In the genomic region with DNA sequence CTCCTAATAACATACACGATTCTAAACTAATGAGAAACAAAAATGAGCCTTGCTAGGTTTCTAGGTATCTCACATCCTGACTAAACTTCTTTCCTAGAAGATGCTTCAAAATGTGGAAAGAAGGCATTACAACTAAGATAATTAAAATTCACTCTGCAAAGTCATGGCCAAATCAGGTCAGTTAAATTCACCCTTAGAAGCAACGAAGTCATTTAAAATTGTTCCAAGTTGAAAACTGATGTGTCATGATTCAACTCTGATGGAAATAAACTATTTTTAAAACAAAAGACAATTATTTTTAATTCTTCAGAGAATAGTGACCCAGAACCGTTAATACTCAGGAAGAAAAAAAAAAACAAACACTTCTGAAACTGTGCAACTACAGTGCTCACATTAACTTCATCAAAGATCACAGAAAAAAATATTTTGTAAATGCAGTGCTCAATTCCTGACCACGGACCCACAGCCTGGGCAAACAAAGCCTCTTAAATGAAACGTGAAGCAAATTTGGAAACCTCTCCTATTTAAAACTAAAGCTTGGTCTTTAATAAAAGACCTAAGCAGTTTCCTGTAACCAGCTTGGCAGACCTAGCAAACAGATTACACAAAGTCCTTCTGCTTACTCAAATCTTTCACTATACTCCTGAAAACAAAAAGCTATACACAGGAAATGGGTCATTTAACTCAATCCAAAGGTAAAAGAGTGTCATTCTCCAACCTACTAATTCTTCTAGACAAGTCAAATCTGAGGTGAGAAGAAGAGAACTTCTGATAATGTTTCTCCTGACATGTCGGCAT, we compare ENCODE assay signal across 10 cellular contexts. TPM values are rescaled to one million over a fixed set of nuclear protein-coding genes. Genes with fewer than 3 reads are reported as not detected.
DNase-seq lines count a peak whose midpoint lies in the region; ATAC-seq and TF ChIP-seq lines count a peak whose summit lies in the region.
"Had no signal": no experiment of that assay in that cellular context is flagged by ENCODE, and none has a peak within 500 bp of the region (broad histone marks: within the 10 kb centered on the region; RNA-seq: fewer than 3 reads in every experiment).

No MANE protein-coding gene starts in this region.

- peaks cover 0 to 10% (median 7%) of the 10 kb centered on the region in 5 donors for H3K27me3 Mint-ChIP-seq in naive thymus-derived CD4-positive, alpha-beta T cell

- H3K9me3 Mint-ChIP-seq in naive thymus-derived CD4-positive, alpha-beta T cell, result no peaks in the 10 kb centered on the region
- H3K9me3 Mint-ChIP-seq: CD14-positive monocyte had no signal

- TF ChIP-seq POLR2A in heart left ventricle (IDR thresholded peaks at IDR 0.05) (no peak), testis (IDR thresholded peaks at IDR 0.05) (no peak)

- H3K4me1 Mint-ChIP-seq in naive thymus-derived CD4-positive, alpha-beta T cell, result peaks cover 6 to 23% (median 13%) of the 10 kb centered on the region in 7 donors
- H3K4me1 Mint-ChIP-seq: CD14-positive monocyte had no signal

- intact Hi-C loops in heart left ventricle (cut with DNase I) (no loop called here), left ventricle myocardium superior (cut with micrococcal nuclease) (no loop called here), testis (cut with DNase I; ENCODE audit: low total_unique reads) (no loop called here)
- intact Hi-C loops in naive thymus-derived CD4-positive, alpha-beta T cell (cut with micrococcal nuclease), result no loop called here

- H3K27me3 ChIP-seq in heart left ventricle (no peaks in the 10 kb centered on the region), testis (no peaks in the 10 kb centered on the region)
- H3K27me3 ChIP-seq in naive thymus-derived CD4-positive, alpha-beta T cell (ENCODE audit: control insufficient read depth in 2 of 2, insufficient read depth in 2 of 2, low read length in 2 of 2), result no peaks in the 10 kb centered on the region
- H3K27me3 ChIP-seq: MG63 had no signal

- 33 to 45% (median 40%) methylated on average over 6 of the region's 6 CpGs for WGBS in heart left ventricle, 4 donors
- 41 to 50% methylated on average over 6 of the region's 6 CpGs for WGBS in testis, 2 donors

- DNase-seq in heart left ventricle, result no peak
- DNase-seq in left ventricle myocardium superior, result no peak
- DNase-seq in amniotic epithelial cell (ENCODE audit: low read depth), result peak; percentile 43
- peak; percentile 59 for DNase-seq in iris pigment epithelial cell (ENCODE audit: low read depth)
- DNase-seq in testis, result no peak
- no peak for DNase-seq in naive thymus-derived CD4-positive, alpha-beta T cell
- DNase-seq: MG63 had no signal

- H3K4me3 ChIP-seq in heart left ventricle (no peak overlapping the region), testis (no peak overlapping the region)
- H3K4me3 ChIP-seq in naive thymus-derived CD4-positive, alpha-beta T cell (ENCODE audit: low read length), result no peak overlapping the region
- H3K4me3 ChIP-seq: MG63 had no signal

- H3K36me3 ChIP-seq in heart left ventricle (no peaks in the 10 kb centered on the region), testis (ENCODE audit: low read depth, missing control alignments) (no peaks in the 10 kb centered on the region)
- H3K36me3 ChIP-seq in naive thymus-derived CD4-positive, alpha-beta T cell (ENCODE audit: control insufficient read depth in 2 of 3, insufficient read depth in 3 of 3, low read length in 3 of 3), result no peaks in the 10 kb centered on the region
- H3K36me3 ChIP-seq: MG63 had no signal

- TF ChIP-seq CTCF in heart left ventricle (IDR thresholded peaks at IDR 0.05) (no peak), testis (IDR thresholded peaks at IDR 0.05) (no peak)

- H3K36me3 Mint-ChIP-seq in naive thymus-derived CD4-positive, alpha-beta T cell, result no peaks in the 10 kb centered on the region
- H3K36me3 Mint-ChIP-seq: CD14-positive monocyte had no signal

- H3K4me1 ChIP-seq in heart left ventricle (peaks cover 0 to 40% (median 22%) of the 10 kb centered on the region in 12 donors), testis (peaks cover 3% of the 10 kb centered on the region)
- peaks cover 0 to 5% of the 10 kb centered on the region in 2 donors for H3K4me1 ChIP-seq in naive thymus-derived CD4-positive, alpha-beta T cell (ENCODE audit: control insufficient read depth in 2 of 2, insufficient read depth in 2 of 2, low read length in 2 of 2)

- H3K4me3 Mint-ChIP-seq in naive thymus-derived CD4-positive, alpha-beta T cell, result no peak overlapping the region
- H3K4me3 Mint-ChIP-seq: CD14-positive monocyte had no signal

- H3K9me3 ChIP-seq in heart left ventricle (no peaks in the 10 kb centered on the region), testis (no peaks in the 10 kb centered on the region)
- H3K9me3 ChIP-seq in naive thymus-derived CD4-positive, alpha-beta T cell (ENCODE audit: control insufficient read depth in 2 of 3, low read length in 3 of 3), result no peaks in the 10 kb centered on the region
- H3K9me3 ChIP-seq: MG63 had no signal

- H3K27ac ChIP-seq in heart left ventricle, result peak overlapping the region in 10 of 12 donors; percentile 6 to 58 (median 22)
- peak overlapping the region; percentile 25 to 37 for H3K27ac ChIP-seq in testis
- H3K27ac ChIP-seq in naive thymus-derived CD4-positive, alpha-beta T cell (ENCODE audit: low read depth, low read length), result no peak overlapping the region

- ATAC-seq in heart left ventricle, result peak in 1 of 4 donors; percentile 45
- no peak for ATAC-seq in left ventricle myocardium superior
- no peak for ATAC-seq in GM18858 (IDR thresholded peaks at IDR 0.05; ENCODE audit: unreplicated experiment)
- ATAC-seq in GM18498 (IDR thresholded peaks at IDR 0.05; ENCODE audit: unreplicated experiment), result no peak
- no peak for ATAC-seq in naive thymus-derived CD4-positive, alpha-beta T cell

- H3K27ac Mint-ChIP-seq in naive thymus-derived CD4-positive, alpha-beta T cell, result no peak overlapping the region

- CTCF ChIA-PET in naive thymus-derived CD4-positive, alpha-beta T cell (lab: Charles Lee), result no interaction called here

- POLR2A ChIA-PET in naive thymus-derived CD4-positive, alpha-beta T cell (lab: Charles Lee), result no interaction called here

RNA-seq across cellular contexts. Expression of a gene that starts 39.0 kb away (rescaled TPM):
- total RNA-seq in heart left ventricle (10 to 100 TPM in 8 of 9 donors, 1 to 10 TPM in 1; 8.6 to 24.3 (median 19.3) TPM), left ventricle myocardium superior (16.6 TPM), testis (10 to 100 TPM; 30.1 to 47.7 TPM)
- polyA plus RNA-seq in heart left ventricle (10 to 100 TPM in 1 of 2 donors, 1 to 10 TPM in 1; 6.9 to 10.2 TPM), testis (ENCODE audit: insufficient read depth, low read depth, low replicate concordance) (42.6 TPM)
- total RNA-seq in naive thymus-derived CD4-positive, alpha-beta T cell, result 1 to 10 TPM in 4 of 5 experiments, under 1 TPM in 1; 0.81 to 3.5 (median 2.3) TPM
- polyA plus RNA-seq in naive thymus-derived CD4-positive, alpha-beta T cell, result 1 to 10 TPM; 1.1 to 1.3 TPM
- polyA plus RNA-seq: CD14-positive monocyte had no signal

Comparison
In these comparisons a context has a peak if more than half of its experiments do, and no peak if none do; other contexts are left out.
1. DNase-seq: peak in amniotic epithelial cell (single experiment) and iris pigment epithelial cell (single experiment); none in heart left ventricle (0 of 5), left ventricle myocardium superior (single experiment), testis (single experiment) and naive thymus-derived CD4-positive, alpha-beta T cell (0 of 9).